ENCODE assay signal across 8 cellular contexts in genomic region chr14:92651106-92651792, GRCh38.
A peak's percentile ranks its signal among the peaks of the same experiment; 100 is the strongest.
DNase-seq lines count a peak whose midpoint lies in the region; ATAC-seq and TF ChIP-seq lines count a peak whose summit lies in the region.

No MANE protein-coding gene starts in this region.

- TF ChIP-seq CTCF in chondrocyte (IDR thresholded peaks at IDR 0.05), result no peak

- no peaks in the 10 kb centered on the region for H3K27me3 Mint-ChIP-seq in chondrocyte (ENCODE audit: low read depth)

- DNase-seq in T-helper 2 cell, result peak; percentile 33 to 94 (median 71)
- DNase-seq in activated naive CD8-positive, alpha-beta T cell treated with anti-CD3 and anti-CD28 coated beads, Interleukin-2, amount 50 U/mL, for 16 hours (ENCODE audit: low read depth, low spot score), result peak; percentile 57
- peak; percentile 89 for DNase-seq in posterior vena cava (ENCODE audit: low spot score)
- no peak for DNase-seq in chondrocyte (ENCODE audit: low spot score)
- no peak for DNase-seq in NCI-H146 (lab: John Stamatoyannopoulos, UW)
- DNase-seq in NCI-H187 treated with DMSO at 0.1 percent for 48 hours (lab: John Stamatoyannopoulos, UW), result no peak

- intact Hi-C loops in posterior vena cava (cut with DNase I), result no loop called here

- ATAC-seq in GM18511 (IDR thresholded peaks at IDR 0.05; ENCODE audit: unreplicated experiment) (peak; percentile 78), HG02885 (IDR thresholded peaks at IDR 0.05; ENCODE audit: poor library complexity, unreplicated experiment) (peak; percentile 84)

- H3K4me1 Mint-ChIP-seq in chondrocyte (ENCODE audit: low read depth), result peaks cover 12% of the 10 kb centered on the region

- H3K27ac Mint-ChIP-seq in chondrocyte (ENCODE audit: unreplicated experiment), result no peak overlapping the region

- H3K4me3 Mint-ChIP-seq in chondrocyte (ENCODE audit: unreplicated experiment), result no peak overlapping the region

- no peaks in the 10 kb centered on the region for H3K9me3 Mint-ChIP-seq in chondrocyte (ENCODE audit: low read depth)

- H3K36me3 Mint-ChIP-seq in chondrocyte (ENCODE audit: low read depth), result peaks cover 10% of the 10 kb centered on the region

Comparison
In these comparisons a context has a peak if more than half of its experiments do, and no peak if none do; other contexts are left out.
1. DNase-seq: peak in T-helper 2 cell (5 of 5), activated naive CD8-positive, alpha-beta T cell treated with anti-CD3 and anti-CD28 coated beads, Interleukin-2, amount 50 U/mL, for 16 hours (single experiment) and posterior vena cava (single experiment); none in chondrocyte (single experiment), NCI-H146 (single experiment) and NCI-H187 treated with DMSO at 0.1 percent for 48 hours (single experiment).